In genomic region chr6:146961831-146962230, GRCh38 we compare ENCODE assay signal across 18 cellular contexts.
DNase-seq lines count a peak whose midpoint lies in the region; ATAC-seq and TF ChIP-seq lines count a peak whose summit lies in the region.
"Had no signal": no experiment of that assay in that cellular context is flagged by ENCODE, and none has a peak within 500 bp of the region (broad histone marks: within the 10 kb centered on the region; RNA-seq: fewer than 3 reads in every experiment).

No MANE protein-coding gene starts in this region.

- H3K9ac ChIP-seq in parathyroid adenoma: no peak overlapping the region
- H3K9ac ChIP-seq: BLaER1 had no signal

- H2AFZ ChIP-seq in parathyroid adenoma: peak overlapping the region; percentile 26

- no peak overlapping the region for H3K4me3 ChIP-seq in RWPE2 (ENCODE audit: severe bottlenecking)
- no peak overlapping the region for H3K4me3 ChIP-seq in esophagus (ENCODE audit: low read depth in 1 of 2, low read length in 2 of 2)
- H3K4me3 ChIP-seq in parathyroid adenoma (ENCODE audit: low read depth, low read length): no peak overlapping the region
- H3K4me3 ChIP-seq in right cardiac atrium (ENCODE audit: low read length): no peak overlapping the region
- H3K4me3 ChIP-seq: BLaER1 had no signal

- H3K4me2 ChIP-seq in parathyroid adenoma (ENCODE audit: low read length): no peak overlapping the region
- H3K4me2 ChIP-seq: BLaER1 had no signal

- H3K27ac ChIP-seq in RWPE2 (ENCODE audit: poor library complexity, severe bottlenecking) (no peak overlapping the region), esophagus (ENCODE audit: low read depth in 2 of 2, low read length in 1 of 2) (peak overlapping the region; percentile 32 to 42), parathyroid adenoma (no peak overlapping the region), right cardiac atrium (ENCODE audit: low read length) (no peak overlapping the region)
- H3K27ac ChIP-seq: BLaER1, HL-60 had no signal

- H3K36me3 ChIP-seq in RWPE2 (ENCODE audit: low read depth) (no peaks in the 10 kb centered on the region), esophagus (ENCODE audit: control insufficient read depth in 2 of 2, insufficient read depth in 2 of 2, low read length in 1 of 2) (no peaks in the 10 kb centered on the region), parathyroid adenoma (ENCODE audit: control insufficient read depth, insufficient read depth, low read length) (no peaks in the 10 kb centered on the region)
- H3K36me3 ChIP-seq: BLaER1 had no signal

- H3K79me2 ChIP-seq in parathyroid adenoma: no peaks in the 10 kb centered on the region

- no peaks in the 10 kb centered on the region for H3K27me3 ChIP-seq in RWPE2 (ENCODE audit: insufficient read depth, poor library complexity, severe bottlenecking)
- no peaks in the 10 kb centered on the region for H3K27me3 ChIP-seq in esophagus (ENCODE audit: control insufficient read depth in 1 of 2, insufficient read depth in 2 of 2, low read length in 2 of 2)
- no peaks in the 10 kb centered on the region for H3K27me3 ChIP-seq in parathyroid adenoma (ENCODE audit: control insufficient read depth, insufficient read depth, low read length)
- H3K27me3 ChIP-seq in right cardiac atrium (ENCODE audit: control insufficient read depth, insufficient read depth): no peaks in the 10 kb centered on the region
- H3K27me3 ChIP-seq: BLaER1 had no signal

- ATAC-seq in RWPE2 (ENCODE audit: low read depth): peak; percentile 56; the same call in 1 of the 3 replicates
- ATAC-seq in HG02970 (IDR thresholded peaks at IDR 0.05; ENCODE audit: low FRiP score, unreplicated experiment): no peak
- ATAC-seq in right cardiac atrium: no peak
- no peak for ATAC-seq in left colon

- intact Hi-C loops in right cardiac atrium (cut with DNase I) (no loop called here), left colon (cut with DNase I, micrococcal nuclease) (no loop called here)

- TF ChIP-seq CTCF in RWPE2 (IDR thresholded peaks at IDR 0.05; ENCODE audit: poor library complexity, severe bottlenecking) (no peak), parathyroid adenoma (IDR thresholded peaks at IDR 0.05) (no peak)

- peak; percentile 34 for DNase-seq in HPDE6-E6E7 (ENCODE audit: extremely low spot score)
- DNase-seq in RWPE2 (ENCODE audit: low spot score): no peak
- no peak for DNase-seq in T-helper 1 cell
- DNase-seq in right cardiac atrium: no peak
- DNase-seq in left colon: no peak
- DNase-seq: 8988T; AML-193; Caco-2; CD8-positive, alpha-beta memory T cell; DND-41; GDM1; HCEC 1CT; HFFc6 had no signal

- 53 to 68% methylated on average over 1 of the region's 1 CpG for WGBS in esophagus, 2 donors
- 92% methylated on average over 1 of the region's 1 CpG for WGBS in right cardiac atrium

- H3K4me1 ChIP-seq in RWPE2 (ENCODE audit: insufficient read depth, poor library complexity, severe bottlenecking): peaks cover 10% of the 10 kb centered on the region
- peaks cover 0 to 3% of the 10 kb centered on the region in 2 donors for H3K4me1 ChIP-seq in esophagus (ENCODE audit: control insufficient read depth in 2 of 2, insufficient read depth in 2 of 2, low read length in 1 of 2)
- H3K4me1 ChIP-seq in parathyroid adenoma: peaks cover 31% of the 10 kb centered on the region
- no peaks in the 10 kb centered on the region for H3K4me1 ChIP-seq in right cardiac atrium (ENCODE audit: control insufficient read depth, insufficient read depth, low read length)
- H3K4me1 ChIP-seq: BLaER1, Caco-2 had no signal

- H3K9me3 ChIP-seq in RWPE2 (ENCODE audit: severe bottlenecking) (peaks cover 9% of the 10 kb centered on the region), esophagus (ENCODE audit: control insufficient read depth in 2 of 2, insufficient read depth in 1 of 2, low read depth in 1 of 2, low read length in 1 of 2) (peaks cover 0 to 5% of the 10 kb centered on the region in 2 donors), parathyroid adenoma (ENCODE audit: control insufficient read depth, low read length) (no peaks in the 10 kb centered on the region), right cardiac atrium (ENCODE audit: control insufficient read depth, low read length) (peaks cover 2% of the 10 kb centered on the region)

Comparison
In these comparisons a context has a peak if more than half of its experiments do, and no peak if none do; other contexts are left out.
1. H3K27ac ChIP-seq: peak in esophagus (2 of 2); none in RWPE2 (single experiment), parathyroid adenoma (single experiment) and right cardiac atrium (single experiment).